In genomic region chr1:208093754-208094719, GRCh38 we compare ENCODE assay signal across 8 cellular contexts.
DNase-seq lines count a peak whose midpoint lies in the region; ATAC-seq and TF ChIP-seq lines count a peak whose summit lies in the region.

No MANE protein-coding gene starts in this region.

- H3K9ac ChIP-seq in MM.1S (ENCODE audit: low read length) (no peak overlapping the region), colonic mucosa (ENCODE audit: low read depth in 2 of 2, low read length in 2 of 2) (no peak overlapping the region)

- no peak overlapping the region for H2AFZ ChIP-seq in MM.1S (ENCODE audit: low read length)

- peak; percentile 36 for ATAC-seq in lung (ENCODE audit: insufficient read depth, low FRiP score)

- H3K4me3 ChIP-seq in MM.1S (ENCODE audit: low read length) (no peak overlapping the region), colonic mucosa (no peak overlapping the region), lung (no peak overlapping the region)

- H3K9me3 ChIP-seq in MM.1S (replicated peaks; ENCODE audit: insufficient read depth, low read length) (no peaks in the 10 kb centered on the region), colonic mucosa (no peaks in the 10 kb centered on the region), lung (ENCODE audit: control insufficient read depth in 2 of 2, insufficient read depth in 1 of 2, low read length in 1 of 2) (no peaks in the 10 kb centered on the region)

- H3K4me2 ChIP-seq in MM.1S (ENCODE audit: low read depth, low read length), result no peak overlapping the region

- no peaks in the 10 kb centered on the region for H3F3A ChIP-seq in MM.1S (ENCODE audit: insufficient read depth, low read length)

- DNase-seq in AG20443 (ENCODE audit: low spot score), result peak; percentile 75
- peak; percentile 47 for DNase-seq in GM19238 (ENCODE audit: insufficient read length, low spot score)
- DNase-seq in MM.1S, result peak; percentile 62
- DNase-seq in activated CD4-positive, CD25-positive, alpha-beta regulatory T cell treated with anti-CD3 and anti-CD28 coated beads, Interleukin-2, amount 50 U/mL, for 72 hours, result peak; percentile 62
- peak; percentile 74 for DNase-seq in colonic mucosa
- DNase-seq in lung (ENCODE audit: low spot score), result peak; percentile 51
- peak; percentile 20 to 23 for DNase-seq in stimulated activated CD8-positive, alpha-beta memory T cell treated with anti-CD3 and anti-CD28 coated beads, Interleukin-4, amount 100 ng/mL, for 4 hours (ENCODE audit: low read depth in 2 of 2, low spot score in 1 of 2)
- DNase-seq in DMS114 treated with DMSO at 0.1 percent for 48 hours (lab: John Stamatoyannopoulos, UW; ENCODE audit: unreplicated experiment), result no peak

- H3K9me2 ChIP-seq in MM.1S (replicated peaks; ENCODE audit: insufficient read depth, low read length), result no peaks in the 10 kb centered on the region

- no peaks in the 10 kb centered on the region for H3K36me3 ChIP-seq in MM.1S (replicated peaks; ENCODE audit: insufficient read depth, low read length)
- no peaks in the 10 kb centered on the region for H3K36me3 ChIP-seq in colonic mucosa
- peaks cover 2 to 53% of the 10 kb centered on the region in 2 donors for H3K36me3 ChIP-seq in lung (ENCODE audit: control insufficient read depth in 2 of 2, insufficient read depth in 2 of 2, low read length in 2 of 2)

- no peak overlapping the region for H3K27ac ChIP-seq in MM.1S (ENCODE audit: low read length)
- no peak overlapping the region for H3K27ac ChIP-seq in colonic mucosa
- H3K27ac ChIP-seq in lung (ENCODE audit: low read depth in 1 of 2, low read length in 1 of 2), result no peak overlapping the region

- H3K4me1 ChIP-seq in MM.1S (ENCODE audit: low read length) (no peaks in the 10 kb centered on the region), colonic mucosa (no peaks in the 10 kb centered on the region), lung (ENCODE audit: control insufficient read depth in 2 of 2, insufficient read depth in 2 of 2, low read length in 2 of 2) (peaks cover 0 to 3% of the 10 kb centered on the region in 2 donors)

- no peaks in the 10 kb centered on the region for H4K20me1 ChIP-seq in MM.1S (ENCODE audit: insufficient read depth, low read length)

- intact Hi-C loops in colonic mucosa (cut with DNase I), result loop anchor here (5.0 to 10.0 kb wide), 2 partner anchors 72 to 151 kb away; partner anchors contain the start of gene PLXNA2

- H3K27me3 ChIP-seq in MM.1S (replicated peaks; ENCODE audit: insufficient read depth, low read length), result no peaks in the 10 kb centered on the region
- no peaks in the 10 kb centered on the region for H3K27me3 ChIP-seq in colonic mucosa
- no peaks in the 10 kb centered on the region for H3K27me3 ChIP-seq in lung (ENCODE audit: control insufficient read depth, insufficient read depth)

- TF ChIP-seq CTCF in MM.1S (IDR thresholded peaks at IDR 0.05; ENCODE audit: low read length) (peak; percentile 98), colonic mucosa (IDR thresholded peaks at IDR 0.05) (peak; percentile 66), lung (IDR thresholded peaks at IDR 0.05; ENCODE audit: control extremely low read depth, extremely low read depth) (peak; percentile 36)

- no peaks in the 10 kb centered on the region for H3K79me2 ChIP-seq in MM.1S (ENCODE audit: low read length)

- WGBS in lung, 2 donors, result 51 to 60% methylated on average over 4 of the region's 4 CpGs

Comparison
In these comparisons a context has a peak if more than half of its experiments do, and no peak if none do; other contexts are left out.
1. CTCF ChIP-seq: peak in every context shown above with its lines; median percentile 98 in MM.1S; 66 in colonic mucosa; 36 in lung.